ENCODE assay signal across 19 cellular contexts in genomic region chr12:25202139-25202538, GRCh38. TPM values are rescaled to one million over a fixed set of nuclear protein-coding genes. Genes with fewer than 3 reads are reported as not detected.
"Had no signal": no experiment of that assay in that cellular context is flagged by ENCODE, and none has a peak within 500 bp of the region (broad histone marks: within the 10 kb centered on the region; RNA-seq: fewer than 3 reads in every experiment).

No MANE protein-coding gene starts in this region.

- H3K27me3 ChIP-seq: thyroid gland had no signal

- H3K9me3 Mint-ChIP-seq: activated B cell treated with CpG ODN at 0.5 μM for 24 hours; activated CD4-positive, alpha-beta T cell treated with anti-CD3 and anti-CD28 coated beads, Interleukin-2, amount 10 ng/mL, durations not matched to agents 7 days and 5 days; activated naive CD4-positive, alpha-beta T cell treated with anti-CD3 and anti-CD28 coated beads, Interleukin-2, amount 10 ng/mL, durations not matched to agents 7 days and 5 days; activated T-helper 17 cell treated with anti-CD3 and anti-CD28 coated beads, Interleukin-2, amount 50 U/mL, for 72 hours; brain; neural crest cell had no signal

- H3K27me3 Mint-ChIP-seq: activated B cell treated with CpG ODN at 0.5 μM for 24 hours; activated CD4-positive, alpha-beta T cell treated with anti-CD3 and anti-CD28 coated beads, Interleukin-2, amount 10 ng/mL, durations not matched to agents 7 days and 5 days; activated naive CD4-positive, alpha-beta T cell treated with anti-CD3 and anti-CD28 coated beads, Interleukin-2, amount 10 ng/mL, durations not matched to agents 7 days and 5 days; activated T-helper 17 cell treated with anti-CD3 and anti-CD28 coated beads, Interleukin-2, amount 50 U/mL, for 72 hours had no signal

- H3K9me3 ChIP-seq: thyroid gland had no signal

- ATAC-seq: activated T-helper 17 cell treated with anti-CD3 and anti-CD28 coated beads, Interleukin-2, amount 50 U/mL, for 72 hours; left ventricle myocardium superior had no signal

- H3K27ac ChIP-seq: coronary artery, thyroid gland had no signal

- H3K4me1 Mint-ChIP-seq: activated naive CD4-positive, alpha-beta T cell treated with anti-CD3 and anti-CD28 coated beads, Interleukin-2, amount 10 ng/mL, durations not matched to agents 7 days and 5 days; activated T-helper 17 cell treated with anti-CD3 and anti-CD28 coated beads, Interleukin-2, amount 50 U/mL, for 72 hours; neural crest cell had no signal

- H3K27ac Mint-ChIP-seq: activated B cell treated with CpG ODN at 0.5 μM for 24 hours; activated CD4-positive, alpha-beta T cell treated with anti-CD3 and anti-CD28 coated beads, Interleukin-2, amount 10 ng/mL, durations not matched to agents 7 days and 5 days; activated naive CD4-positive, alpha-beta T cell treated with anti-CD3 and anti-CD28 coated beads, Interleukin-2, amount 10 ng/mL, durations not matched to agents 7 days and 5 days; activated T-helper 17 cell treated with anti-CD3 and anti-CD28 coated beads, Interleukin-2, amount 50 U/mL, for 72 hours had no signal

- H3K4me1 ChIP-seq: thyroid gland had no signal

- H3K4me3 Mint-ChIP-seq: activated B cell treated with CpG ODN at 0.5 μM for 24 hours; activated CD4-positive, alpha-beta T cell treated with anti-CD3 and anti-CD28 coated beads, Interleukin-2, amount 10 ng/mL, durations not matched to agents 7 days and 5 days; activated naive CD4-positive, alpha-beta T cell treated with anti-CD3 and anti-CD28 coated beads, Interleukin-2, amount 10 ng/mL, durations not matched to agents 7 days and 5 days; activated T-helper 17 cell treated with anti-CD3 and anti-CD28 coated beads, Interleukin-2, amount 50 U/mL, for 72 hours; brain; neural crest cell had no signal

- DNase-seq: activated B cell treated with CpG ODN at 0.5 μM for 24 hours; activated CD4-positive, alpha-beta T cell treated with anti-CD3 and anti-CD28 coated beads, Interleukin-2, amount 10 ng/mL, durations not matched to agents 7 days and 5 days; activated naive CD4-positive, alpha-beta T cell treated with anti-CD3 and anti-CD28 coated beads, Interleukin-2, amount 10 ng/mL, durations not matched to agents 7 days and 5 days; amygdala; central memory CD4-positive, alpha-beta T cell; effector CD4-positive, alpha-beta T cell; foreskin fibroblast; hippocampal formation; left ventricle myocardium superior; stimulated activated CD4-positive, alpha-beta T cell treated with anti-CD3 and anti-CD28 coated beads, Interleukin-12 subunit alpha, Interleukin-12 subunit beta, amount 100 ng/mL, for 4 hours; stimulated activated CD4-positive, alpha-beta T cell treated with anti-CD3 and anti-CD28 coated beads, Interleukin-2, amount 100 ng/mL, for 24 hours; thyroid gland had no signal

- H3K4me3 ChIP-seq: coronary artery, thyroid gland had no signal

- H3K36me3 ChIP-seq: thyroid gland had no signal

RNA-seq across cellular contexts. Expression of gene DNAI7, which starts 7.2 kb away (rescaled TPM):
- total RNA-seq: activated CD4-positive, alpha-beta T cell treated with anti-CD3 and anti-CD28 coated beads, Interleukin-2, amount 10 ng/mL, durations not matched to agents 7 days and 5 days; endothelial cell of umbilical vein; mesenteric fat pad; T-helper 2 cell treated with Interferon-gamma antibody and Interleukin-4, amounts not matched to agents 100 ng/mL and 5 ng/mL, for 36 hours had no signal
- polyA plus RNA-seq: endothelial cell of umbilical vein had no signal
